ENCODE assay signal across 27 cellular contexts in genomic region chr22:39417641-39418040, GRCh38.
"Had no signal": no experiment of that assay in that cellular context is flagged by ENCODE, and none has a peak within 500 bp of the region (broad histone marks: within the 10 kb centered on the region; RNA-seq: fewer than 3 reads in every experiment).

No MANE protein-coding gene starts in this region.

- H3K36me3 Mint-ChIP-seq: natural killer cell treated with Interleukin-12 subunit alpha and Interleukin-12 subunit beta and Interleukin-15 and Interleukin-18, amount 100 ng/mL, for 72 hours had no signal

- H3K27me3 Mint-ChIP-seq: naive B cell; natural killer cell treated with Interleukin-12 subunit alpha and Interleukin-12 subunit beta and Interleukin-15 and Interleukin-18, amount 100 ng/mL, for 72 hours had no signal

- H3K4me3 Mint-ChIP-seq: mesothelial cell of epicardium; naive B cell; natural killer cell treated with Interleukin-12 subunit alpha and Interleukin-12 subunit beta and Interleukin-15 and Interleukin-18, amount 100 ng/mL, for 72 hours; neural crest cell; stimulated activated effector memory CD8-positive, alpha-beta T cell treated with anti-CD3 and anti-CD28 coated beads, Interleukin-12 subunit alpha, Interleukin-12 subunit beta, amount 100 ng/mL, for 72 hours had no signal

- H3K4me3 ChIP-seq: gastrocnemius medialis, heart left ventricle, hepatocyte, left lung, mucosa of descending colon, prostate gland, right atrium auricular region, smooth muscle cell, stomach, thyroid gland, vagina had no signal

- H3K9me3 Mint-ChIP-seq: mesothelial cell of epicardium; naive B cell; natural killer cell treated with Interleukin-12 subunit alpha and Interleukin-12 subunit beta and Interleukin-15 and Interleukin-18, amount 100 ng/mL, for 72 hours; neural crest cell; stimulated activated effector memory CD8-positive, alpha-beta T cell treated with anti-CD3 and anti-CD28 coated beads, Interleukin-12 subunit alpha, Interleukin-12 subunit beta, amount 100 ng/mL, for 72 hours had no signal

- H3K4me1 ChIP-seq: parathyroid adenoma, prostate gland had no signal

- H3K27me3 ChIP-seq: gastrocnemius medialis, heart left ventricle, hepatocyte, left lung, right atrium auricular region, stomach, thyroid gland, vagina had no signal

- H3K4me2 ChIP-seq: hepatocyte, smooth muscle cell had no signal

- H3K9ac ChIP-seq: parathyroid adenoma had no signal

- H3K79me2 ChIP-seq: hepatocyte, parathyroid adenoma had no signal

- H3K27ac ChIP-seq: heart left ventricle, hepatocyte, left lung, parathyroid adenoma, prostate gland, right atrium auricular region, stomach, thyroid gland, vagina had no signal

- H3K4me1 Mint-ChIP-seq: mesothelial cell of epicardium had no signal

- DNase-seq: cortex of kidney; foreskin fibroblast; gastrocnemius medialis; left cardiac atrium; mesenchymal stem cell; naive B cell; stimulated activated CD4-positive, alpha-beta T cell treated with anti-CD3 and anti-CD28 coated beads, Interleukin-2, amount 100 ng/mL, for 24 hours; stimulated activated CD4-positive, alpha-beta T cell treated with anti-CD3 and anti-CD28 coated beads, Interleukin-4, amount 100 ng/mL, for 24 hours; stimulated activated naive CD4-positive, alpha-beta T cell treated with Interleukin-2 at 50 U/mL for 16 hours; stomach; thyroid gland; trophoblast cell had no signal

- H3K27ac Mint-ChIP-seq: mesothelial cell of epicardium; naive B cell; natural killer cell treated with Interleukin-12 subunit alpha and Interleukin-12 subunit beta and Interleukin-15 and Interleukin-18, amount 100 ng/mL, for 72 hours; stimulated activated effector memory CD8-positive, alpha-beta T cell treated with anti-CD3 and anti-CD28 coated beads, Interleukin-12 subunit alpha, Interleukin-12 subunit beta, amount 100 ng/mL, for 72 hours had no signal

- ATAC-seq: esophagus mucosa; gastrocnemius medialis; heart left ventricle; left cardiac atrium; left lung; mucosa of descending colon; natural killer cell treated with Interleukin-12 subunit alpha and Interleukin-12 subunit beta and Interleukin-15 and Interleukin-18, amount 100 ng/mL, for 72 hours; sciatic nerve; stimulated activated effector memory CD8-positive, alpha-beta T cell treated with anti-CD3 and anti-CD28 coated beads, Interleukin-12 subunit alpha, Interleukin-12 subunit beta, amount 100 ng/mL, for 72 hours had no signal

- H3K9me3 ChIP-seq: gastrocnemius medialis, heart left ventricle, left lung, mucosa of descending colon, prostate gland, right atrium auricular region, stomach, thyroid gland, vagina had no signal

- H2AFZ ChIP-seq: hepatocyte, parathyroid adenoma had no signal
